ENCODE assay signal across 1 cellular context in genomic region chr1:69073176-69073575, GRCh38.
TF ChIP-seq lines count a peak whose summit lies in the region.

No MANE protein-coding gene starts in this region.

TF ChIP-seq in H1, 55 proteins besides CTCF, POLR2A, EP300 and RAD21 (continued from another document):
- TF ChIP-seq, protein P1, sequence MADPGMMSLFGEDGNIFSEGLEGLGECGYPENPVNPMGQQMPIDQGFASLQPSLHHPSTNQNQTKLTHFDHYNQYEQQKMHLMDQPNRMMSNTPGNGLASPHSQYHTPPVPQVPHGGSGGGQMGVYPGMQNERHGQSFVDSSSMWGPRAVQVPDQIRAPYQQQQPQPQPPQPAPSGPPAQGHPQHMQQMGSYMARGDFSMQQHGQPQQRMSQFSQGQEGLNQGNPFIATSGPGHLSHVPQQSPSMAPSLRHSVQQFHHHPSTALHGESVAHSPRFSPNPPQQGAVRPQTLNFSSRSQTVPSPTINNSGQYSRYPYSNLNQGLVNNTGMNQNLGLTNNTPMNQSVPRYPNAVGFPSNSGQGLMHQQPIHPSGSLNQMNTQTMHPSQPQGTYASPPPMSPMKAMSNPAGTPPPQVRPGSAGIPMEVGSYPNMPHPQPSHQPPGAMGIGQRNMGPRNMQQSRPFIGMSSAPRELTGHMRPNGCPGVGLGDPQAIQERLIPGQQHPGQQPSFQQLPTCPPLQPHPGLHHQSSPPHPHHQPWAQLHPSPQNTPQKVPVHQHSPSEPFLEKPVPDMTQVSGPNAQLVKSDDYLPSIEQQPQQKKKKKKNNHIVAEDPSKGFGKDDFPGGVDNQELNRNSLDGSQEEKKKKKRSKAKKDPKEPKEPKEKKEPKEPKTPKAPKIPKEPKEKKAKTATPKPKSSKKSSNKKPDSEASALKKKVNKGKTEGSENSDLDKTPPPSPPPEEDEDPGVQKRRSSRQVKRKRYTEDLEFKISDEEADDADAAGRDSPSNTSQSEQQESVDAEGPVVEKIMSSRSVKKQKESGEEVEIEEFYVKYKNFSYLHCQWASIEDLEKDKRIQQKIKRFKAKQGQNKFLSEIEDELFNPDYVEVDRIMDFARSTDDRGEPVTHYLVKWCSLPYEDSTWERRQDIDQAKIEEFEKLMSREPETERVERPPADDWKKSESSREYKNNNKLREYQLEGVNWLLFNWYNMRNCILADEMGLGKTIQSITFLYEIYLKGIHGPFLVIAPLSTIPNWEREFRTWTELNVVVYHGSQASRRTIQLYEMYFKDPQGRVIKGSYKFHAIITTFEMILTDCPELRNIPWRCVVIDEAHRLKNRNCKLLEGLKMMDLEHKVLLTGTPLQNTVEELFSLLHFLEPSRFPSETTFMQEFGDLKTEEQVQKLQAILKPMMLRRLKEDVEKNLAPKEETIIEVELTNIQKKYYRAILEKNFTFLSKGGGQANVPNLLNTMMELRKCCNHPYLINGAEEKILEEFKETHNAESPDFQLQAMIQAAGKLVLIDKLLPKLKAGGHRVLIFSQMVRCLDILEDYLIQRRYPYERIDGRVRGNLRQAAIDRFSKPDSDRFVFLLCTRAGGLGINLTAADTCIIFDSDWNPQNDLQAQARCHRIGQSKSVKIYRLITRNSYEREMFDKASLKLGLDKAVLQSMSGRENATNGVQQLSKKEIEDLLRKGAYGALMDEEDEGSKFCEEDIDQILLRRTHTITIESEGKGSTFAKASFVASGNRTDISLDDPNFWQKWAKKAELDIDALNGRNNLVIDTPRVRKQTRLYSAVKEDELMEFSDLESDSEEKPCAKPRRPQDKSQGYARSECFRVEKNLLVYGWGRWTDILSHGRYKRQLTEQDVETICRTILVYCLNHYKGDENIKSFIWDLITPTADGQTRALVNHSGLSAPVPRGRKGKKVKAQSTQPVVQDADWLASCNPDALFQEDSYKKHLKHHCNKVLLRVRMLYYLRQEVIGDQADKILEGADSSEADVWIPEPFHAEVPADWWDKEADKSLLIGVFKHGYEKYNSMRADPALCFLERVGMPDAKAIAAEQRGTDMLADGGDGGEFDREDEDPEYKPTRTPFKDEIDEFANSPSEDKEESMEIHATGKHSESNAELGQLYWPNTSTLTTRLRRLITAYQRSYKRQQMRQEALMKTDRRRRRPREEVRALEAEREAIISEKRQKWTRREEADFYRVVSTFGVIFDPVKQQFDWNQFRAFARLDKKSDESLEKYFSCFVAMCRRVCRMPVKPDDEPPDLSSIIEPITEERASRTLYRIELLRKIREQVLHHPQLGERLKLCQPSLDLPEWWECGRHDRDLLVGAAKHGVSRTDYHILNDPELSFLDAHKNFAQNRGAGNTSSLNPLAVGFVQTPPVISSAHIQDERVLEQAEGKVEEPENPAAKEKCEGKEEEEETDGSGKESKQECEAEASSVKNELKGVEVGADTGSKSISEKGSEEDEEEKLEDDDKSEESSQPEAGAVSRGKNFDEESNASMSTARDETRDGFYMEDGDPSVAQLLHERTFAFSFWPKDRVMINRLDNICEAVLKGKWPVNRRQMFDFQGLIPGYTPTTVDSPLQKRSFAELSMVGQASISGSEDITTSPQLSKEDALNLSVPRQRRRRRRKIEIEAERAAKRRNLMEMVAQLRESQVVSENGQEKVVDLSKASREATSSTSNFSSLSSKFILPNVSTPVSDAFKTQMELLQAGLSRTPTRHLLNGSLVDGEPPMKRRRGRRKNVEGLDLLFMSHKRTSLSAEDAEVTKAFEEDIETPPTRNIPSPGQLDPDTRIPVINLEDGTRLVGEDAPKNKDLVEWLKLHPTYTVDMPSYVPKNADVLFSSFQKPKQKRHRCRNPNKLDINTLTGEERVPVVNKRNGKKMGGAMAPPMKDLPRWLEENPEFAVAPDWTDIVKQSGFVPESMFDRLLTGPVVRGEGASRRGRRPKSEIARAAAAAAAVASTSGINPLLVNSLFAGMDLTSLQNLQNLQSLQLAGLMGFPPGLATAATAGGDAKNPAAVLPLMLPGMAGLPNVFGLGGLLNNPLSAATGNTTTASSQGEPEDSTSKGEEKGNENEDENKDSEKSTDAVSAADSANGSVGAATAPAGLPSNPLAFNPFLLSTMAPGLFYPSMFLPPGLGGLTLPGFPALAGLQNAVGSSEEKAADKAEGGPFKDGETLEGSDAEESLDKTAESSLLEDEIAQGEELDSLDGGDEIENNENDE (IDR thresholded peaks at IDR 0.05; ENCODE audit: insufficient replicate concordance, low read length), result no peak
- no peak for TF ChIP-seq SRF (IDR thresholded peaks at IDR 0.05; ENCODE audit: low read depth, low read length)
